27 cellular contexts compared by ENCODE assay signal in the genomic region with DNA sequence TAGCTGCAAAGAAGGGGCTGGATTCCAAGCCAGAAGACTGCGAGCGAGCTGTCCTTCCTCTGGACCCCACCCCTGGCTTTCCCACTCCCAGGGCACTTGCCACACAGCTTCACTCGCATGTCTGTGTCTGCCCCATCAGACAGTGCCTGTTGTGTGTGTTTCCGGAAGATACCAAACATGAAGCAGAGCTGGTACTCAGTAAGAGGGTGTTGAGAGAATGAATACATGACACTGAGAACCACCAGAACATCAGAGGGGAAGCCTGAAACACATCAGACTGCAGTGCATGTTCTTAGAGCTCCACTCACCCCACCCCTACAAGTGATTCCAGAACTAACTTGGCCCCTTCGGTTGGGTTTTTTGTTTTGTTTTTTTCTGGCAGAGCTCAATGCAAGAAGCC.
"Had no signal": no experiment of that assay in that cellular context is flagged by ENCODE, and none has a peak within 500 bp of the region (broad histone marks: within the 10 kb centered on the region; RNA-seq: fewer than 3 reads in every experiment).

No MANE protein-coding gene starts in this region.

- H3K9me3 Mint-ChIP-seq: neural progenitor cell; stimulated activated effector memory CD8-positive, alpha-beta T cell treated with anti-CD3 and anti-CD28 coated beads, Interleukin-12 subunit alpha, Interleukin-12 subunit beta, amount 100 ng/mL, for 72 hours had no signal

- H3K36me3 Mint-ChIP-seq: natural killer cell; neural progenitor cell; stimulated activated effector memory CD8-positive, alpha-beta T cell treated with anti-CD3 and anti-CD28 coated beads, Interleukin-12 subunit alpha, Interleukin-12 subunit beta, amount 100 ng/mL, for 72 hours; stimulated activated naive B cell treated with anti-CD40 and anti-IgM and Interleukin-4, amounts not matched to agents 10 μg/mL and 1 μg/mL and 100 μg/mL, for 72 hours had no signal

- H3K4me1 Mint-ChIP-seq: natural killer cell; neural progenitor cell; stimulated activated effector memory CD8-positive, alpha-beta T cell treated with anti-CD3 and anti-CD28 coated beads, Interleukin-12 subunit alpha, Interleukin-12 subunit beta, amount 100 ng/mL, for 72 hours; stimulated activated naive B cell treated with anti-CD40 and anti-IgM and Interleukin-4, amounts not matched to agents 10 μg/mL and 1 μg/mL and 100 μg/mL, for 72 hours had no signal

- DNase-seq: natural killer cell; occipital lobe; ovary; posterior cingulate gyrus; psoas muscle; right lobe of liver; sigmoid colon; small intestine; stimulated activated CD4-positive, alpha-beta T cell treated with anti-CD3 and anti-CD28 coated beads, Interleukin-15, amount 100 ng/mL, for 24 hours; stimulated activated CD4-positive, alpha-beta T cell treated with anti-CD3 and anti-CD28 coated beads, Interleukin-2, amount 100 ng/mL, for 24 hours; stimulated activated CD4-positive, alpha-beta T cell treated with anti-CD3 and anti-CD28 coated beads, Interleukin-2, amount 100 ng/mL, for 48 hours; stimulated activated CD4-positive, alpha-beta T cell treated with anti-CD3 and anti-CD28 coated beads, Interleukin-4, amount 100 ng/mL, for 24 hours; stimulated activated naive B cell treated with anti-CD40 and anti-IgM and Interleukin-4, amounts not matched to agents 10 μg/mL and 1 μg/mL and 100 μg/mL, for 72 hours; stimulated activated naive CD4-positive, alpha-beta T cell treated with Interleukin-2 at 50 U/mL for 16 hours; stomach; thyroid gland; trophoblast cell; upper lobe of left lung had no signal

- H3K27ac Mint-ChIP-seq: natural killer cell; nephron; neural progenitor cell; progenitor cell of endocrine pancreas; stimulated activated effector memory CD8-positive, alpha-beta T cell treated with anti-CD3 and anti-CD28 coated beads, Interleukin-12 subunit alpha, Interleukin-12 subunit beta, amount 100 ng/mL, for 72 hours; stimulated activated naive B cell treated with anti-CD40 and anti-IgM and Interleukin-4, amounts not matched to agents 10 μg/mL and 1 μg/mL and 100 μg/mL, for 72 hours; stimulated activated naive CD8-positive, alpha-beta T cell treated with anti-CD3 and anti-CD28 coated beads, Interleukin-15, Interleukin-2, amounts not matched to agents 100 ng/mL and 50 ng/mL, for 24 hours had no signal

- H3K27me3 ChIP-seq: neural progenitor cell, ovary, right lobe of liver, sigmoid colon, stomach, thyroid gland, tibial nerve, upper lobe of left lung, vagina had no signal

- H3K4me1 ChIP-seq: neural progenitor cell, parathyroid adenoma, psoas muscle, right lobe of liver, stomach, thyroid gland, upper lobe of left lung, vagina had no signal

- H3K4me3 ChIP-seq: neural progenitor cell, ovary, psoas muscle, right lobe of liver, sigmoid colon, stomach, thoracic aorta, thyroid gland, tibial nerve, upper lobe of left lung, vagina had no signal

- H3K27ac ChIP-seq: neural progenitor cell, ovary, parathyroid adenoma, psoas muscle, right lobe of liver, sigmoid colon, stomach, thoracic aorta, thyroid gland, tibial nerve, upper lobe of left lung, vagina had no signal

- ATAC-seq: natural killer cell; psoas muscle; right lobe of liver; stimulated activated effector memory CD8-positive, alpha-beta T cell treated with anti-CD3 and anti-CD28 coated beads, Interleukin-12 subunit alpha, Interleukin-12 subunit beta, amount 100 ng/mL, for 72 hours; stimulated activated naive B cell treated with anti-CD40 and anti-IgM and Interleukin-4, amounts not matched to agents 10 μg/mL and 1 μg/mL and 100 μg/mL, for 72 hours had no signal

- H3K36me3 ChIP-seq: neural progenitor cell, ovary, right lobe of liver, sigmoid colon, stomach, thoracic aorta, thyroid gland, tibial nerve, upper lobe of left lung, vagina had no signal

- H3K27me3 Mint-ChIP-seq: progenitor cell of endocrine pancreas; stimulated activated naive B cell treated with anti-CD40 and anti-IgM and Interleukin-4, amounts not matched to agents 10 μg/mL and 1 μg/mL and 100 μg/mL, for 72 hours had no signal

- H3K9me3 ChIP-seq: ovary, psoas muscle, right lobe of liver, sigmoid colon, stomach, thoracic aorta, thyroid gland, tibial nerve, upper lobe of left lung, vagina had no signal

- H3K4me3 Mint-ChIP-seq: natural killer cell; nephron; neural progenitor cell; stimulated activated effector memory CD8-positive, alpha-beta T cell treated with anti-CD3 and anti-CD28 coated beads, Interleukin-12 subunit alpha, Interleukin-12 subunit beta, amount 100 ng/mL, for 72 hours; stimulated activated naive B cell treated with anti-CD40 and anti-IgM and Interleukin-4, amounts not matched to agents 10 μg/mL and 1 μg/mL and 100 μg/mL, for 72 hours; stimulated activated naive CD8-positive, alpha-beta T cell treated with anti-CD3 and anti-CD28 coated beads, Interleukin-15, Interleukin-2, amounts not matched to agents 100 ng/mL and 50 ng/mL, for 24 hours had no signal
